Comparison of ENCODE assay signal across 8 cellular contexts in the genomic region with DNA sequence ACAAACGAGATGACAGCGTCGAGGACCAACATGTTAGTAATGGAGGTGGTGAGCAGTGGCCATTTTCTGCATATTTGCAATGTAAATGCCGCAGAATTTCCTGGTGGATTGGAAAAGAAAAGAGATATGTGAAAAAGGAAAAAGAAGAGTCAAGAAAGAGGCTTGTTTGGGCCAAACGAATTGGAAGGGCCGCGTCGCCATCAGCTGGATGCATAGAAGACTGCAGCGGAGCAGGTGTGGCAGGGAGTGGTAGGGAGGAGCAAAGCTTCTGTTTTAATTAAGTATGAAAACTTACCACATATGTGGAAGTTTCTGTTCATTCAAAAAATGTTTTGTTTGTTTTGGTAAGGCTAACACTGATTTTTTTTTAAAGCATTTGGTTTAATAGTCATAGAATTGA.
DNase-seq lines count a peak whose midpoint lies in the region; ATAC-seq and TF ChIP-seq lines count a peak whose summit lies in the region.

No MANE protein-coding gene starts in this region.

- H3K79me2 ChIP-seq in GM23248 (ENCODE audit: insufficient read depth) = no peaks in the 10 kb centered on the region
- no peaks in the 10 kb centered on the region for H3K79me2 ChIP-seq in OCI-LY1 (ENCODE audit: insufficient read depth, low read length)
- H3K79me2 ChIP-seq in fibroblast of lung (ENCODE audit: control insufficient read depth, insufficient read depth, low read length) = no peaks in the 10 kb centered on the region

- H4K20me1 ChIP-seq in GM23248 (ENCODE audit: insufficient read depth) = no peaks in the 10 kb centered on the region
- no peaks in the 10 kb centered on the region for H4K20me1 ChIP-seq in OCI-LY1 (ENCODE audit: insufficient read depth, low read length)
- no peaks in the 10 kb centered on the region for H4K20me1 ChIP-seq in fibroblast of lung (ENCODE audit: control insufficient read depth, extremely low read depth, insufficient read depth, low read length)

- peak; percentile 53 for DNase-seq in GM23248
- peak; percentile 32 to 65 for DNase-seq in fibroblast of lung (ENCODE audit: low read depth in 2 of 2)
- DNase-seq in Peyer's patch = no peak
- DNase-seq in activated T-cell treated with anti-CD3 and anti-CD28 coated beads for 4 hours = no peak
- no peak for DNase-seq in GOT3 (lab: John Stamatoyannopoulos, UW)

- in situ Hi-C loops in GM23248 (cut with MboI) = no loop called here

- H2AFZ ChIP-seq in GM23248 (no peak overlapping the region), OCI-LY1 (ENCODE audit: low read length) (no peak overlapping the region), fibroblast of lung (ENCODE audit: low read length) (no peak overlapping the region)

- ATAC-seq in HG02759 (IDR thresholded peaks at IDR 0.05; ENCODE audit: unreplicated experiment) = no peak

- H3K4me2 ChIP-seq in GM23248 (ENCODE audit: unreplicated experiment) = no peak overlapping the region
- no peak overlapping the region for H3K4me2 ChIP-seq in OCI-LY1 (ENCODE audit: low read length)
- no peak overlapping the region for H3K4me2 ChIP-seq in fibroblast of lung (ENCODE audit: extremely low read depth, insufficient read depth, low read length)

- no peaks in the 10 kb centered on the region for H3F3A ChIP-seq in GM23248 (ENCODE audit: insufficient read depth)
- H3F3A ChIP-seq in OCI-LY1 (ENCODE audit: insufficient read depth, low read length) = no peaks in the 10 kb centered on the region

- no peak for TF ChIP-seq POLR2A in Peyer's patch (IDR thresholded peaks at IDR 0.05)

- WGBS in GM23248 (ENCODE audit: low coverage in 1 of 2, low lambda C conversion rate in 2 of 2, missing lambda C conversion rate in 2 of 2), 2 experiments = 70 to 77% methylated on average over 9 of the region's 9 CpGs

- H3K27ac ChIP-seq in 22Rv1 (no peak overlapping the region), GM23248 (no peak overlapping the region), OCI-LY1 (ENCODE audit: low read depth, low read length, poor library complexity, severe bottlenecking) (no peak overlapping the region), fibroblast of lung (ENCODE audit: insufficient read depth, low read length) (no peak overlapping the region), Peyer's patch (no peak overlapping the region)

- H3K4me3 ChIP-seq in GM23248 (no peak overlapping the region), OCI-LY1 (ENCODE audit: low read depth, low read length, poor library complexity, severe bottlenecking) (no peak overlapping the region), fibroblast of lung (replicated peaks in 1 of 4; ENCODE audit: control extremely low read depth in 1 of 4, insufficient read depth in 1 of 4, low read depth in 3 of 4, low read length in 4 of 4) (no peak overlapping the region), Peyer's patch (no peak overlapping the region)

- TF ChIP-seq CTCF in 22Rv1 (IDR thresholded peaks at IDR 0.05) (peak; percentile 66), OCI-LY1 (IDR thresholded peaks at IDR 0.05; ENCODE audit: low read length) (peak; percentile 39; the same call in 1 of the 2 replicates), fibroblast of lung (conservative IDR thresholded peaks at IDR 0.05 in 1 of 2, IDR thresholded peaks at IDR 0.05 in 1 of 2; ENCODE audit: low read depth in 1 of 2, low read length in 2 of 2) (peak; percentile 21 to 85), Peyer's patch (IDR thresholded peaks at IDR 0.05) (no peak)

- H3K36me3 ChIP-seq in GM23248 (ENCODE audit: low read depth) (no peaks in the 10 kb centered on the region), OCI-LY1 (ENCODE audit: insufficient read depth, low read length) (no peaks in the 10 kb centered on the region), fibroblast of lung (ENCODE audit: control insufficient read depth, insufficient read depth, low read length) (no peaks in the 10 kb centered on the region), Peyer's patch (no peaks in the 10 kb centered on the region)

- H3K27me3 ChIP-seq in GM23248 (replicated peaks; ENCODE audit: insufficient read depth) = no peaks in the 10 kb centered on the region
- no peaks in the 10 kb centered on the region for H3K27me3 ChIP-seq in OCI-LY1 (ENCODE audit: insufficient read depth, low read length)
- H3K27me3 ChIP-seq in fibroblast of lung (ENCODE audit: control insufficient read depth, insufficient read depth, low read length) = no peaks in the 10 kb centered on the region
- no peaks in the 10 kb centered on the region for H3K27me3 ChIP-seq in Peyer's patch

- no peak overlapping the region for H3K9ac ChIP-seq in GM23248
- H3K9ac ChIP-seq in OCI-LY1 (ENCODE audit: low read length) = no peak overlapping the region
- no peak overlapping the region for H3K9ac ChIP-seq in fibroblast of lung (ENCODE audit: insufficient read depth, low read length)

- H3K9me3 ChIP-seq in GM23248 (ENCODE audit: low read depth) (no peaks in the 10 kb centered on the region), OCI-LY1 (ENCODE audit: low read length) (no peaks in the 10 kb centered on the region), fibroblast of lung (ENCODE audit: control insufficient read depth, insufficient read depth, low read depth, low read length) (no peaks in the 10 kb centered on the region), Peyer's patch (no peaks in the 10 kb centered on the region)

- H3K9me2 ChIP-seq in GM23248 (ENCODE audit: insufficient read depth) (no peaks in the 10 kb centered on the region), OCI-LY1 (ENCODE audit: low read depth, low read length) (no peaks in the 10 kb centered on the region)

- H3K4me1 ChIP-seq in GM23248 (ENCODE audit: insufficient read depth) (no peaks in the 10 kb centered on the region), OCI-LY1 (ENCODE audit: insufficient read depth, low read length, severe bottlenecking) (no peaks in the 10 kb centered on the region), fibroblast of lung (ENCODE audit: control insufficient read depth, extremely low read depth, insufficient read depth, low read length) (no peaks in the 10 kb centered on the region), Peyer's patch (no peaks in the 10 kb centered on the region)

Comparison
In these comparisons a context has a peak if more than half of its experiments do, and no peak if none do; other contexts are left out.
1. CTCF ChIP-seq: peak in 22Rv1 (single experiment), OCI-LY1 (single experiment) and fibroblast of lung (2 of 2); none in Peyer's patch (0 of 6).
2. DNase-seq: peak in GM23248 (single experiment) and fibroblast of lung (2 of 2); none in Peyer's patch (0 of 3), activated T-cell treated with anti-CD3 and anti-CD28 coated beads for 4 hours (single experiment) and GOT3 (single experiment).